Comparison of ENCODE assay signal across 1 cellular context in the genomic region with DNA sequence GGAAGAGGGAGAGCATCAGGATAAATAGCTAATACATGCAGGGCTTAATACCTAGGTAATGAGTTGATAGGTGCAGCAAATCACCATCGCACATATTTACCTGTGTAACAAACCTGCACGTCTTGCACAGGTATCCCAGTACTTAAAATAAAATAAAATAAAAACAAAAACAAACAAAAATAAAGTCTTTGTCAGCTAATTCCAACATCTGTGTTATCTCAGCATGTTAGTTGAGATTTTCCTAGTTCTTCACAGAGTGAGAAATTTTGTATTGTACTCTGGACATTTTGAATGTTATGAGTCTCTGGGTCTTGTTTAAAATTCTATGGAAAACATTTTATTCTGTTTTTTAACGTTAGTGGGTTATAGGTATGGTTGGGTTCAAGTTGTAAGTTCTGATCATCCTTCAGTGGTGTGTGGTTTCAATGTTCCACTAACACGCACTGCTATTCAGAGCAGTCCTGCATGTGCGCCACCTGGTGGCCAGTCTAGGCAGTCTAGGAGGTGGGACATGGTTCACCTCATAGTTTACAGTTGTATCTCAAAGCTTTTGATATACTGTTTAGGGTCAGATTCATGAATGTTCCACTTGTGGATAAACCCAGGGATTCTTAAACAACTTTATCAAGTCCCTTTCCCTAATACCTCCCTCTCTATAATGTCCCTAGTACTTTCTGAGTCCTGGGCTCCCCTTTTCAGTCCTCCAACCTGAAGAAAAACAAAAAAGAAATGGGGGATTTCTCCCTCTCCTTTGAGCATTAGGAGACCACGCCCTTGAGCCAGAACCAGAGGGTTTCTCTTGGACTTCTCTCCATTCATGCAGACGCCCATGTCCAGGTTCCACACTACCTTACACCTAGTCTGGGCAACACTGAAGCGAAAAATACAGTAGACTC.
TF ChIP-seq lines count a peak whose summit lies in the region.

No MANE protein-coding gene starts in this region.

TF ChIP-seq in SK-N-SH treated with all-trans-retinoic acid at 6 μM for 48 hours, 23 proteins besides CTCF, POLR2A, EP300 and RAD21 (continued from another document):
- TF ChIP-seq, protein P1, sequence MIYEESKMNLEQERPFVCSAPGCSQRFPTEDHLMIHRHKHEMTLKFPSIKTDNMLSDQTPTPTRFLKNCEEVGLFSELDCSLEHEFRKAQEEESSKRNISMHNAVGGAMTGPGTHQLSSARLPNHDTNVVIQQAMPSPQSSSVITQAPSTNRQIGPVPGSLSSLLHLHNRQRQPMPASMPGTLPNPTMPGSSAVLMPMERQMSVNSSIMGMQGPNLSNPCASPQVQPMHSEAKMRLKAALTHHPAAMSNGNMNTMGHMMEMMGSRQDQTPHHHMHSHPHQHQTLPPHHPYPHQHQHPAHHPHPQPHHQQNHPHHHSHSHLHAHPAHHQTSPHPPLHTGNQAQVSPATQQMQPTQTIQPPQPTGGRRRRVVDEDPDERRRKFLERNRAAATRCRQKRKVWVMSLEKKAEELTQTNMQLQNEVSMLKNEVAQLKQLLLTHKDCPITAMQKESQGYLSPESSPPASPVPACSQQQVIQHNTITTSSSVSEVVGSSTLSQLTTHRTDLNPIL (CRISPR knock-in tag; IDR thresholded peaks at IDR 0.05; ENCODE audit: low read depth), result no peak
- TF ChIP-seq RARB (CRISPR knock-in tag; IDR thresholded peaks at IDR 0.05) (no peak), ZFP30 (CRISPR knock-in tag; IDR thresholded peaks at IDR 0.05) (no peak), OSR1 (CRISPR knock-in tag; IDR thresholded peaks at IDR 0.05) (no peak), ZFP3 (CRISPR knock-in tag; IDR thresholded peaks at IDR 0.05) (no peak), SNAI2 (CRISPR knock-in tag; IDR thresholded peaks at IDR 0.05) (no peak), GLIS3 (CRISPR knock-in tag; IDR thresholded peaks at IDR 0.05) (no peak), ZC3H10 (CRISPR knock-in tag; IDR thresholded peaks at IDR 0.05) (no peak)
- TF ChIP-seq, protein P2, sequence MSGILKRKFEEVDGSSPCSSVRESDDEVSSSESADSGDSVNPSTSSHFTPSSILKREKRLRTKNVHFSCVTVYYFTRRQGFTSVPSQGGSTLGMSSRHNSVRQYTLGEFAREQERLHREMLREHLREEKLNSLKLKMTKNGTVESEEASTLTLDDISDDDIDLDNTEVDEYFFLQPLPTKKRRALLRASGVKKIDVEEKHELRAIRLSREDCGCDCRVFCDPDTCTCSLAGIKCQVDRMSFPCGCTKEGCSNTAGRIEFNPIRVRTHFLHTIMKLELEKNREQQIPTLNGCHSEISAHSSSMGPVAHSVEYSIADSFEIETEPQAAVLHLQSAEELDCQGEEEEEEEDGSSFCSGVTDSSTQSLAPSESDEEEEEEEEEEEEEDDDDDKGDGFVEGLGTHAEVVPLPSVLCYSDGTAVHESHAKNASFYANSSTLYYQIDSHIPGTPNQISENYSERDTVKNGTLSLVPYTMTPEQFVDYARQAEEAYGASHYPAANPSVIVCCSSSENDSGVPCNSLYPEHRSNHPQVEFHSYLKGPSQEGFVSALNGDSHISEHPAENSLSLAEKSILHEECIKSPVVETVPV (CRISPR knock-in tag; IDR thresholded peaks at IDR 0.05), result no peak
- TF ChIP-seq, protein P3, sequence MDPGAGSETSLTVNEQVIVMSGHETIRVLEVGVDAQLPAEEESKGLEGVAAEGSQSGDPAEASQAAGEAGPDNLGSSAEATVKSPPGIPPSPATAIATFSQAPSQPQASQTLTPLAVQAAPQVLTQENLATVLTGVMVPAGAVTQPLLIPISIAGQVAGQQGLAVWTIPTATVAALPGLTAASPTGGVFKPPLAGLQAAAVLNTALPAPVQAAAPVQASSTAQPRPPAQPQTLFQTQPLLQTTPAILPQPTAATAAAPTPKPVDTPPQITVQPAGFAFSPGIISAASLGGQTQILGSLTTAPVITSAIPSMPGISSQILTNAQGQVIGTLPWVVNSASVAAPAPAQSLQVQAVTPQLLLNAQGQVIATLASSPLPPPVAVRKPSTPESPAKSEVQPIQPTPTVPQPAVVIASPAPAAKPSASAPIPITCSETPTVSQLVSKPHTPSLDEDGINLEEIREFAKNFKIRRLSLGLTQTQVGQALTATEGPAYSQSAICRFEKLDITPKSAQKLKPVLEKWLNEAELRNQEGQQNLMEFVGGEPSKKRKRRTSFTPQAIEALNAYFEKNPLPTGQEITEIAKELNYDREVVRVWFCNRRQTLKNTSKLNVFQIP (CRISPR knock-in tag; IDR thresholded peaks at IDR 0.05; ENCODE audit: borderline replicate concordance, low read depth), result no peak
- TF ChIP-seq, protein P4, sequence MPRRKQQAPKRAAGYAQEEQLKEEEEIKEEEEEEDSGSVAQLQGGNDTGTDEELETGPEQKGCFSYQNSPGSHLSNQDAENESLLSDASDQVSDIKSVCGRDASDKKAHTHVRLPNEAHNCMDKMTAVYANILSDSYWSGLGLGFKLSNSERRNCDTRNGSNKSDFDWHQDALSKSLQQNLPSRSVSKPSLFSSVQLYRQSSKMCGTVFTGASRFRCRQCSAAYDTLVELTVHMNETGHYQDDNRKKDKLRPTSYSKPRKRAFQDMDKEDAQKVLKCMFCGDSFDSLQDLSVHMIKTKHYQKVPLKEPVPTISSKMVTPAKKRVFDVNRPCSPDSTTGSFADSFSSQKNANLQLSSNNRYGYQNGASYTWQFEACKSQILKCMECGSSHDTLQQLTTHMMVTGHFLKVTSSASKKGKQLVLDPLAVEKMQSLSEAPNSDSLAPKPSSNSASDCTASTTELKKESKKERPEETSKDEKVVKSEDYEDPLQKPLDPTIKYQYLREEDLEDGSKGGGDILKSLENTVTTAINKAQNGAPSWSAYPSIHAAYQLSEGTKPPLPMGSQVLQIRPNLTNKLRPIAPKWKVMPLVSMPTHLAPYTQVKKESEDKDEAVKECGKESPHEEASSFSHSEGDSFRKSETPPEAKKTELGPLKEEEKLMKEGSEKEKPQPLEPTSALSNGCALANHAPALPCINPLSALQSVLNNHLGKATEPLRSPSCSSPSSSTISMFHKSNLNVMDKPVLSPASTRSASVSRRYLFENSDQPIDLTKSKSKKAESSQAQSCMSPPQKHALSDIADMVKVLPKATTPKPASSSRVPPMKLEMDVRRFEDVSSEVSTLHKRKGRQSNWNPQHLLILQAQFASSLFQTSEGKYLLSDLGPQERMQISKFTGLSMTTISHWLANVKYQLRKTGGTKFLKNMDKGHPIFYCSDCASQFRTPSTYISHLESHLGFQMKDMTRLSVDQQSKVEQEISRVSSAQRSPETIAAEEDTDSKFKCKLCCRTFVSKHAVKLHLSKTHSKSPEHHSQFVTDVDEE (CRISPR knock-in tag; IDR thresholded peaks at IDR 0.05), result no peak
